ENCODE assay signal across 9 cellular contexts in the genomic region with DNA sequence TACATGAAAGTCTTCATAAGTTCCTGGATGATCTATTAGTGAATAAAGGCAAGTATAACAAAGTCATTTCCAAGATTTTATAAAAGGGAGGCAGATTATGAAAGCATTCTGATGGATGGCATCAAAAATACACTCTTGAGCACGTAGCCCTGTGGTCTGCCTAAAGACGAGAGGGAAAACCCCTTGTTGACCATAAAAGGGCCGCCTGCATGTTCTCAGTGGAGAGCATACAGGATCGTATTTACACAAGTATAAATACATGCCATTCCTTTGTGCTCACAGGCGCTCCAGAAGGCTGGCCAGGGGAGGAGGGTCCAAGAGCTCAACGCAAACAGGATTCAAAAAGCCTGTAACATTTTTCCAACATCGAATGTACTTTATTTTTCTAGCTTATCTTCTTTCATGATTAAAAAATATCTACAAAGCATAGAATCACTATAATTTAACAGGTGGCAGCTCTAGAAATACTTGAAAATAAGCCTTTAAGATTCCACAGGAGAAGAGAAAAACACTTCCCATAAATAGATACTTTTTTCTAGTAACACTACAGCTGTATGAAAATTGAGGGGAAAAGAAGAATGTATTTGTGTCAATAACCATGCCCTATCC. TPM values are rescaled to one million over a fixed set of nuclear protein-coding genes. Genes with fewer than 3 reads are reported as not detected.
DNase-seq lines count a peak whose midpoint lies in the region; ATAC-seq and TF ChIP-seq lines count a peak whose summit lies in the region.
"Had no signal": no experiment of that assay in that cellular context is flagged by ENCODE, and none has a peak within 500 bp of the region (broad histone marks: within the 10 kb centered on the region; RNA-seq: fewer than 3 reads in every experiment).

No MANE protein-coding gene starts in this region.

- H3K27me3 ChIP-seq in ACC112 (ENCODE audit: insufficient read depth, low read length) (no peaks in the 10 kb centered on the region), left lung (no peaks in the 10 kb centered on the region)

- intact Hi-C loops in left lung (cut with DNase I), result no loop called here

- no peak overlapping the region for H3K27ac Mint-ChIP-seq in T-helper 2 cell treated with Interferon-gamma antibody and Interleukin-4, amounts not matched to agents 5 μg/mL and 100 μg/mL, for 36 hours
- H3K27ac Mint-ChIP-seq in stimulated activated memory B cell treated with anti-CD40 and anti-IgM and Interleukin-4, amounts not matched to agents 10 μg/mL and 1 μg/mL and 100 μg/mL, for 72 hours, result no peak overlapping the region
- H3K27ac Mint-ChIP-seq: T-helper 1 cell treated with Interleukin-12 subunit alpha and Interleukin-12 subunit beta and Interleukin-4 antibody, amounts not matched to agents 30 μg/mL and 1 μg/mL, for 36 hours had no signal

- H3K79me2 ChIP-seq in ACC112 (ENCODE audit: control insufficient read depth, insufficient read depth, low read length, unreplicated experiment), result peaks cover 77% of the 10 kb centered on the region

- peak overlapping the region; percentile 86 for H3K27ac ChIP-seq in ACC112 (ENCODE audit: low read depth, low read length)
- H3K27ac ChIP-seq in left lung, result peak overlapping the region in 1 of 2 donors; percentile 40

- no peak overlapping the region for H3K4me3 Mint-ChIP-seq in T-helper 2 cell treated with Interferon-gamma antibody and Interleukin-4, amounts not matched to agents 5 μg/mL and 100 μg/mL, for 36 hours
- no peak overlapping the region for H3K4me3 Mint-ChIP-seq in stimulated activated memory B cell treated with anti-CD40 and anti-IgM and Interleukin-4, amounts not matched to agents 10 μg/mL and 1 μg/mL and 100 μg/mL, for 72 hours
- H3K4me3 Mint-ChIP-seq: T-helper 1 cell treated with Interleukin-12 subunit alpha and Interleukin-12 subunit beta and Interleukin-4 antibody, amounts not matched to agents 30 μg/mL and 1 μg/mL, for 36 hours had no signal

- H3K4me3 ChIP-seq in ACC112 (ENCODE audit: low read depth, low read length) (peak overlapping the region; percentile 41; the same call in 1 of the 2 replicates), left lung (no peak overlapping the region)

- no peaks in the 10 kb centered on the region for H3K4me1 Mint-ChIP-seq in T-helper 2 cell treated with Interferon-gamma antibody and Interleukin-4, amounts not matched to agents 5 μg/mL and 100 μg/mL, for 36 hours (ENCODE audit: low read depth)
- H3K4me1 Mint-ChIP-seq in stimulated activated memory B cell treated with anti-CD40 and anti-IgM and Interleukin-4, amounts not matched to agents 10 μg/mL and 1 μg/mL and 100 μg/mL, for 72 hours, result no peaks in the 10 kb centered on the region

- ATAC-seq in left lung, result peak; percentile 95
- no peak for ATAC-seq in stimulated activated memory B cell treated with anti-CD40 and anti-IgM and Interleukin-4, amounts not matched to agents 10 μg/mL and 1 μg/mL and 100 μg/mL, for 72 hours
- ATAC-seq in GM19455 (IDR thresholded peaks at IDR 0.05; ENCODE audit: unreplicated experiment), result no peak

- H3K36me3 ChIP-seq in ACC112 (ENCODE audit: insufficient read depth, low read length) (no peaks in the 10 kb centered on the region), left lung (no peaks in the 10 kb centered on the region)

- H3K9me3 Mint-ChIP-seq in T-helper 2 cell treated with Interferon-gamma antibody and Interleukin-4, amounts not matched to agents 5 μg/mL and 100 μg/mL, for 36 hours, result no peaks in the 10 kb centered on the region
- H3K9me3 Mint-ChIP-seq in stimulated activated memory B cell treated with anti-CD40 and anti-IgM and Interleukin-4, amounts not matched to agents 10 μg/mL and 1 μg/mL and 100 μg/mL, for 72 hours, result peaks cover 4% of the 10 kb centered on the region
- H3K9me3 Mint-ChIP-seq: T-helper 1 cell treated with Interleukin-12 subunit alpha and Interleukin-12 subunit beta and Interleukin-4 antibody, amounts not matched to agents 30 μg/mL and 1 μg/mL, for 36 hours had no signal

- no peaks in the 10 kb centered on the region for H3K36me3 Mint-ChIP-seq in T-helper 2 cell treated with Interferon-gamma antibody and Interleukin-4, amounts not matched to agents 5 μg/mL and 100 μg/mL, for 36 hours (ENCODE audit: low read depth)
- no peaks in the 10 kb centered on the region for H3K36me3 Mint-ChIP-seq in stimulated activated memory B cell treated with anti-CD40 and anti-IgM and Interleukin-4, amounts not matched to agents 10 μg/mL and 1 μg/mL and 100 μg/mL, for 72 hours

- no peaks in the 10 kb centered on the region for H3K27me3 Mint-ChIP-seq in T-helper 2 cell treated with Interferon-gamma antibody and Interleukin-4, amounts not matched to agents 5 μg/mL and 100 μg/mL, for 36 hours (ENCODE audit: low read depth)
- no peaks in the 10 kb centered on the region for H3K27me3 Mint-ChIP-seq in stimulated activated memory B cell treated with anti-CD40 and anti-IgM and Interleukin-4, amounts not matched to agents 10 μg/mL and 1 μg/mL and 100 μg/mL, for 72 hours

- peaks cover 70% of the 10 kb centered on the region for H3K4me1 ChIP-seq in ACC112 (ENCODE audit: control insufficient read depth, insufficient read depth, low read length, unreplicated experiment)
- H3K4me1 ChIP-seq in left lung, result peaks cover 0 to 19% of the 10 kb centered on the region in 2 donors

- TF ChIP-seq CTCF in left lung (IDR thresholded peaks at IDR 0.05), result no peak

- H3K9me3 ChIP-seq in left lung, result no peaks in the 10 kb centered on the region

- DNase-seq in NCI-H1092 treated with DMSO at 0.1 percent for 48 hours (lab: John Stamatoyannopoulos, UW) (peak; percentile 80), brain pericyte (ENCODE audit: low read depth, low spot score) (peak; percentile 60), left lung (peak; percentile 38 to 69), activated gamma-delta T cell (lab: John Stamatoyannopoulos, UW) (no peak)
- DNase-seq in T-helper 2 cell treated with Interferon-gamma antibody and Interleukin-4, amounts not matched to agents 5 μg/mL and 100 μg/mL, for 36 hours (ENCODE audit: low spot score), result no peak

- no peak overlapping the region for H2AFZ ChIP-seq in ACC112 (ENCODE audit: low read length, unreplicated experiment)

RNA-seq across cellular contexts. Expression of gene PDGFC, which starts 29.6 kb away (rescaled TPM):
- total RNA-seq in left lung, result 10 to 100 TPM; 22.4 to 35.7 TPM

Comparison
In these comparisons a context has a peak if more than half of its experiments do, and no peak if none do; other contexts are left out.
1. DNase-seq: peak in NCI-H1092 treated with DMSO at 0.1 percent for 48 hours (single experiment), brain pericyte (single experiment) and left lung (2 of 2); none in T-helper 2 cell treated with Interferon-gamma antibody and Interleukin-4, amounts not matched to agents 5 μg/mL and 100 μg/mL, for 36 hours (single experiment) and activated gamma-delta T cell (single experiment).